9 cellular contexts compared by ENCODE assay signal in the genomic region with DNA sequence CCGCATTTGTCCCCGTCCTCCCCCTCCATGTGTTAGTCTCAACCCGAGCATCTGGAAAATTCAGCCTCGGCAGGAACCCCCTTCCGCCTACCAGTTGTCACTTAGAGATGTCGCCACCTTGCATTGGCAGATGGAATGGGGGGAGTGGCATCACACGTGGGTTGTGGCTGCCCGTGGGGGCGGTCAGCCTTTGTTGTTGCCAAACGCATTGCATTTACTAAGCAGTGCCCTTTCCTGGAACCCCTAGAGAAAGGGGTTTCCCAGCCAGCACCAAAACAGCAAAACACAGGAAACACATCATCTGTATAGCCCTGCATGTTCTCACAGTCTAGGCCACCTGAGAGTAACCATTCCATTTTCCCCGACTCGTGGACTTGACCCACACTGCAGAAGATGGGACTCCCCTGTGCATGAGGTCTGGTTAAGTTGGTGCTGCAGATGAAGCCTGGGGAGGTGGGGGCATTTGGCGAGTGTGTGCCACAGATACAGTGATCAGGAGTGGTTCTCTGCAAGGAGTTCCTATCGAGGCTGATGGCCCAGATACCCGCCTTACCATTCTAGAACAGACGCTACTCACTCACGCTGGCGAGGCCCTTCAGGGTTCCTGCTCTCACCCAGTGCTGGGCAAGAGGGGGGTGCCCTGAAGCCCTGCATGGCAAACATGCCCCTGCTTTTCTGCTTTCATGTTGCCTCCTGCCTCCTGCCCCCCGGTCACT. TPM values are rescaled to one million over a fixed set of nuclear protein-coding genes. Genes with fewer than 3 reads are reported as not detected.
A peak's percentile ranks its signal among the peaks of the same experiment; 100 is the strongest.
DNase-seq lines count a peak whose midpoint lies in the region; ATAC-seq and TF ChIP-seq lines count a peak whose summit lies in the region.
"Had no signal": no experiment of that assay in that cellular context is flagged by ENCODE, and none has a peak within 500 bp of the region (broad histone marks: within the 10 kb centered on the region; RNA-seq: fewer than 3 reads in every experiment).

No MANE protein-coding gene starts in this region.

- BruUV-seq in OCI-LY7 (replicated peaks; lab: Mats Ljungman, UMichigan), result no TSS peak

- no peaks in the 10 kb centered on the region for H3K27me3 Mint-ChIP-seq in activated CD8-positive, alpha-beta memory T cell treated with anti-CD3 and anti-CD28 coated beads, Interleukin-2, amount 10 ng/mL, durations not matched to agents 7 days and 5 days
- H3K27me3 Mint-ChIP-seq in endothelial cell (ENCODE audit: unreplicated experiment), result peaks cover 6% of the 10 kb centered on the region

- peak overlapping the region; percentile 90 for H3K27ac Mint-ChIP-seq in activated CD8-positive, alpha-beta memory T cell treated with anti-CD3 and anti-CD28 coated beads, Interleukin-2, amount 10 ng/mL, durations not matched to agents 7 days and 5 days
- peak overlapping the region; percentile 36 for H3K27ac Mint-ChIP-seq in endothelial cell (ENCODE audit: unreplicated experiment)

- intact Hi-C loops in OCI-LY7 (cut with micrococcal nuclease; ENCODE audit: unreplicated experiment), result no loop called here

- no peaks in the 10 kb centered on the region for H4K20me1 ChIP-seq in OCI-LY7 (ENCODE audit: insufficient read depth, low read length)

- TF ChIP-seq EP300 in suprapubic skin (IDR thresholded peaks at IDR 0.05), result no peak

- H3K36me3 Mint-ChIP-seq in activated CD8-positive, alpha-beta memory T cell treated with anti-CD3 and anti-CD28 coated beads, Interleukin-2, amount 10 ng/mL, durations not matched to agents 7 days and 5 days, result peaks cover 48% of the 10 kb centered on the region
- H3K36me3 Mint-ChIP-seq in endothelial cell (ENCODE audit: low read depth, unreplicated experiment), result peaks cover 24% of the 10 kb centered on the region

- no peak for TF ChIP-seq CTCF in GM20000 (IDR thresholded peaks at IDR 0.05; ENCODE audit: extremely low read depth, missing control alignments)
- TF ChIP-seq CTCF in endothelial cell (IDR thresholded peaks at IDR 0.05; ENCODE audit: unreplicated experiment), result no peak
- TF ChIP-seq CTCF in suprapubic skin (IDR thresholded peaks at IDR 0.05), result no peak
- no peak for TF ChIP-seq CTCF in OCI-LY7 (conservative IDR thresholded peaks at IDR 0.05; ENCODE audit: low read length)

- POLR2A ChIA-PET in OCI-LY7 (lab: Charles Lee), result no interaction called here

- H3K4me3 ChIP-seq in suprapubic skin (no peak overlapping the region), OCI-LY7 (ENCODE audit: low read depth, low read length, poor library complexity, severe bottlenecking) (no peak overlapping the region)

- ATAC-seq in activated CD8-positive, alpha-beta memory T cell treated with anti-CD3 and anti-CD28 coated beads, Interleukin-2, amount 10 ng/mL, durations not matched to agents 7 days and 5 days, result peak; percentile 90
- ATAC-seq in GM19397 (IDR thresholded peaks at IDR 0.05; ENCODE audit: unreplicated experiment), result no peak

- no peaks in the 10 kb centered on the region for H3K27me3 ChIP-seq in suprapubic skin

- no peaks in the 10 kb centered on the region for H3K9me3 Mint-ChIP-seq in activated CD8-positive, alpha-beta memory T cell treated with anti-CD3 and anti-CD28 coated beads, Interleukin-2, amount 10 ng/mL, durations not matched to agents 7 days and 5 days (ENCODE audit: low read depth)
- H3K9me3 Mint-ChIP-seq in endothelial cell (ENCODE audit: unreplicated experiment), result no peaks in the 10 kb centered on the region

- H3K4me1 Mint-ChIP-seq in activated CD8-positive, alpha-beta memory T cell treated with anti-CD3 and anti-CD28 coated beads, Interleukin-2, amount 10 ng/mL, durations not matched to agents 7 days and 5 days, result peaks cover 61% of the 10 kb centered on the region
- H3K4me1 Mint-ChIP-seq in endothelial cell (ENCODE audit: unreplicated experiment), result no peaks in the 10 kb centered on the region

- no peak overlapping the region for H3K27ac ChIP-seq in suprapubic skin
- H3K27ac ChIP-seq in OCI-LY7 (ENCODE audit: low read depth, low read length, poor library complexity, severe bottlenecking), result no peak overlapping the region

- peak overlapping the region; percentile 68 for H3K4me3 Mint-ChIP-seq in activated CD8-positive, alpha-beta memory T cell treated with anti-CD3 and anti-CD28 coated beads, Interleukin-2, amount 10 ng/mL, durations not matched to agents 7 days and 5 days
- H3K4me3 Mint-ChIP-seq in endothelial cell (ENCODE audit: unreplicated experiment), result no peak overlapping the region

- WGBS in suprapubic skin, result 79% methylated on average over 14 of the region's 19 CpGs

- H3K4me1 ChIP-seq in suprapubic skin (no peaks in the 10 kb centered on the region), OCI-LY7 (ENCODE audit: insufficient read depth, low read length, poor library complexity, severe bottlenecking) (no peaks in the 10 kb centered on the region)

- CTCF ChIA-PET in activated CD8-positive, alpha-beta memory T cell treated with anti-CD3 and anti-CD28 coated beads, Interleukin-2, amount 10 ng/mL, durations not matched to agents 7 days and 5 days (lab: Charles Lee), result interaction anchor here (1.1 to 2.3 kb wide), 5 partner anchors 38 to 81 kb away, joined by 4 to 13 read pairs (median 5); partner anchors contain the start of genes DNM2 and TMED1
- CTCF ChIA-PET in OCI-LY7 (lab: Charles Lee; ENCODE audit: unreplicated experiment), result no interaction called here

- H3K4me2 ChIP-seq in OCI-LY7 (ENCODE audit: low read length), result no peak overlapping the region

- no peaks in the 10 kb centered on the region for H3K9me2 ChIP-seq in OCI-LY7 (ENCODE audit: insufficient read depth, low read length)

- no peaks in the 10 kb centered on the region for H3K79me2 ChIP-seq in OCI-LY7 (ENCODE audit: insufficient read depth, low read depth, low read length)

- H3K36me3 ChIP-seq in suprapubic skin, result peaks cover 88% of the 10 kb centered on the region
- peaks cover 81% of the 10 kb centered on the region for H3K36me3 ChIP-seq in OCI-LY7 (ENCODE audit: insufficient read depth, low read length)

- DNase-seq in GM20000 (ENCODE audit: low spot score) (peak; percentile 79), endothelial cell (ENCODE audit: low spot score) (no peak), suprapubic skin (ENCODE audit: low spot score in 2 of 2) (no peak), OCI-LY7 (ENCODE audit: low spot score) (no peak), RPMI8226 (no peak)
- peak; percentile 97 for DNase-seq in activated CD8-positive, alpha-beta memory T cell treated with anti-CD3 and anti-CD28 coated beads, Interleukin-2, amount 10 ng/mL, durations not matched to agents 7 days and 5 days
- peak; percentile 72 for DNase-seq in stimulated activated CD8-positive, alpha-beta memory T cell treated with anti-CD3 and anti-CD28 coated beads, Interleukin-12 subunit alpha, Interleukin-12 subunit beta, amount 100 ng/mL, for 1 hour (ENCODE audit: low read depth)

- no peaks in the 10 kb centered on the region for H3K9me3 ChIP-seq in suprapubic skin
- H3K9me3 ChIP-seq in OCI-LY7 (ENCODE audit: low read length), result no peaks in the 10 kb centered on the region

- no peak for TF ChIP-seq POLR2A in suprapubic skin (IDR thresholded peaks at IDR 0.05)

- H2AFZ ChIP-seq in OCI-LY7 (ENCODE audit: low read length), result no peak overlapping the region

RNA-seq across cellular contexts. Expression of gene TMED1, which starts 38.3 kb away (rescaled TPM):
- 10 to 100 TPM; 16.0 to 19.2 TPM for total RNA-seq in activated CD8-positive, alpha-beta memory T cell treated with anti-CD3 and anti-CD28 coated beads, Interleukin-2, amount 10 ng/mL, durations not matched to agents 7 days and 5 days
- total RNA-seq in endothelial cell (ENCODE audit: unreplicated experiment) (22.1 TPM), suprapubic skin (10 to 100 TPM in 3 of 4 donors, 1 to 10 TPM in 1; 8.9 to 26.2 (median 20.4) TPM), OCI-LY7 (2022) (13.2 and 13.7 TPM in 2 replicates)
- total RNA-seq in OCI-LY7 (2014; rRNA removed; shearing (Covaris generic)), result 20.8 and 22.5 TPM in 2 replicates

RNA-seq across cellular contexts. Expression of gene C19orf38, which starts 50.5 kb away (rescaled TPM):
- 1 to 10 TPM; 1.2 to 1.7 TPM for total RNA-seq in activated CD8-positive, alpha-beta memory T cell treated with anti-CD3 and anti-CD28 coated beads, Interleukin-2, amount 10 ng/mL, durations not matched to agents 7 days and 5 days
- not detected for total RNA-seq in endothelial cell (ENCODE audit: unreplicated experiment)
- 1 to 10 TPM in 1 of 4 donors, not detected in 3; 1.7 TPM for total RNA-seq in suprapubic skin
- 4.2 and 5.2 TPM in 2 replicates for total RNA-seq in OCI-LY7 (2014; rRNA removed; shearing (Covaris generic))
- total RNA-seq in OCI-LY7 (2022), result 4.9 and 7.5 TPM in 2 replicates
- total RNA-seq: Daoy had no signal

Comparison
In these comparisons a context has a peak if more than half of its experiments do, and no peak if none do; other contexts are left out.
1. DNase-seq: peak in GM20000 (single experiment), activated CD8-positive, alpha-beta memory T cell treated with anti-CD3 and anti-CD28 coated beads, Interleukin-2, amount 10 ng/mL, durations not matched to agents 7 days and 5 days (single experiment) and stimulated activated CD8-positive, alpha-beta memory T cell treated with anti-CD3 and anti-CD28 coated beads, Interleukin-12 subunit alpha, Interleukin-12 subunit beta, amount 100 ng/mL, for 1 hour (single experiment); none in endothelial cell (single experiment), suprapubic skin (0 of 2), OCI-LY7 (single experiment) and RPMI8226 (single experiment).